20 cellular contexts compared by ENCODE assay signal in the genomic region with DNA sequence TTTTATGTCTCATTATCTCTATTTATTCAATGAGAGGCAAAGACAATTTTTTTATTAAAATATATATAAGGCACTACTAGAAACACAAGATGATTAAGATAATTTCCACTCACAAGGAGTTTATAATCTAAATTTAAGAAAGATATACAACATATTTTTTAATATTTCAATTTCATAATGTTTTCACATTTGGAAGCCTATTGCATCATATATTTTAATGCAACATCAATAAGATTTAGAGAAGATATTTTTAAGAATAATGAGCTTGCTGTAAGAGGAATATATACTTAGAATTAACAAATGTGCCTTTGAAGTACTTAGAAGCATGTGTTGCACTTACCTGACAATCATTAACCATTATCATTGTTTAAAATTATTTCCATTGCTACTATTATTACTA.
DNase-seq lines count a peak whose midpoint lies in the region; ATAC-seq, FAIRE-seq and TF ChIP-seq lines count a peak whose summit lies in the region.
"Had no signal": no experiment of that assay in that cellular context is flagged by ENCODE, and none has a peak within 500 bp of the region (broad histone marks: within the 10 kb centered on the region; RNA-seq: fewer than 3 reads in every experiment).

No MANE protein-coding gene starts in this region.

- CTCF ChIA-PET in HepG2 (lab: Yijun Ruan, JAX; ENCODE audit: low intra/inter-chr PET ratio, low total read pairs), result no interaction called here

- DNase-seq in HepG2 (ENCODE audit: low spot score), result no peak
- no peak for DNase-seq in right lobe of liver
- DNase-seq in kidney, result no peak
- DNase-seq in NCI-H2029 (lab: John Stamatoyannopoulos, UW), result no peak
- DNase-seq: AML-193; Caco-2; Calu3; CD4-positive, alpha-beta T cell; CD8-positive, alpha-beta T cell; DMS79 treated with DMSO at 0.1 percent for 48 hours; GDM1 had no signal

- TF ChIP-seq EP300 in HepG2 (IDR thresholded peaks at IDR 0.05; ENCODE audit: low read depth in 2 of 2, low read length in 2 of 2) (no peak), HepG2 (CRISPR knock-in tag; IDR thresholded peaks at IDR 0.05; ENCODE audit: borderline replicate concordance) (no peak)

- ATAC-seq in HepG2 (no peak), right lobe of liver (no peak), GM21381 (IDR thresholded peaks at IDR 0.05; ENCODE audit: unreplicated experiment) (no peak)
- ATAC-seq: A549; CD8-positive, alpha-beta T cell; GM12878 had no signal

- BruUV-seq in HepG2 (replicated peaks; lab: Mats Ljungman, UMichigan), result no TSS peak

- TF ChIP-seq RAD21 in HepG2 (CRISPR knock-in tag; IDR thresholded peaks at IDR 0.05), result no peak

- H4K20me1 ChIP-seq in HepG2 (ENCODE audit: insufficient read depth, low read length), result no peaks in the 10 kb centered on the region
- H4K20me1 ChIP-seq: BLaER1 treated with 17β-estradiol and CSF1 and Interleukin-3, amounts not matched to agents 10 nM and 100 nM had no signal

- no peak overlapping the region for H3K4me2 ChIP-seq in HepG2 (ENCODE audit: low read depth, low read length)
- H3K4me2 ChIP-seq: A549; BLaER1 treated with 17β-estradiol and CSF1 and Interleukin-3, amounts not matched to agents 10 nM and 100 nM had no signal

- H3K27ac ChIP-seq in HepG2 (ENCODE audit: extremely low read length, insufficient read depth, low read length), result no peak overlapping the region
- H3K27ac ChIP-seq in right lobe of liver, result no peak overlapping the region
- H3K27ac ChIP-seq in kidney (ENCODE audit: low read depth in 2 of 2, low read length in 2 of 2), result no peak overlapping the region
- H3K27ac ChIP-seq: 22Rv1; A549; BLaER1 treated with 17β-estradiol and CSF1 and Interleukin-3, amounts not matched to agents 10 nM and 100 nM; C4-2B had no signal

- H3K36me3 ChIP-seq in HepG2 (replicated peaks in 1 of 2; ENCODE audit: control insufficient read depth in 1 of 2, insufficient read depth in 2 of 2, low read length in 2 of 2) (no peaks in the 10 kb centered on the region), right lobe of liver (no peaks in the 10 kb centered on the region), kidney (ENCODE audit: control insufficient read depth in 1 of 2, insufficient read depth in 2 of 2, low read length in 2 of 2) (no peaks in the 10 kb centered on the region)
- H3K36me3 ChIP-seq: BLaER1 treated with 17β-estradiol and CSF1 and Interleukin-3, amounts not matched to agents 10 nM and 100 nM had no signal

- H2AFZ ChIP-seq in HepG2 (ENCODE audit: low read length), result no peak overlapping the region

- no peak overlapping the region for H3K4me3 ChIP-seq in HepG2 (replicated peaks in 1 of 3; ENCODE audit: insufficient read depth in 1 of 3, low read depth in 2 of 3, low read length in 3 of 3)
- no peak overlapping the region for H3K4me3 ChIP-seq in right lobe of liver
- no peak overlapping the region for H3K4me3 ChIP-seq in kidney (ENCODE audit: low read length in 2 of 2)
- H3K4me3 ChIP-seq: A549; BLaER1 treated with 17β-estradiol and CSF1 and Interleukin-3, amounts not matched to agents 10 nM and 100 nM; GM12878 had no signal

- FAIRE-seq in HepG2 (lab: Jason Lieb, UNC) (no peak), kidney (lab: Jason Lieb, UNC) (peak; percentile 46)
- FAIRE-seq: D721Med, GM12878, GM12892, GM18507 had no signal

- H3K9me3 ChIP-seq in HepG2 (ENCODE audit: low read length), result peaks cover 33% of the 10 kb centered on the region
- no peaks in the 10 kb centered on the region for H3K9me3 ChIP-seq in right lobe of liver
- peaks cover 0 to 6% of the 10 kb centered on the region in 2 donors for H3K9me3 ChIP-seq in kidney (ENCODE audit: control insufficient read depth in 1 of 2, low read length in 2 of 2)

- POLR2A ChIA-PET in HepG2 (lab: Yijun Ruan, JAX), result no interaction called here

- no peaks in the 10 kb centered on the region for H3K79me2 ChIP-seq in HepG2 (ENCODE audit: insufficient read depth, low read length)

- intact Hi-C loops in HepG2 (cut with micrococcal nuclease; ENCODE audit: unreplicated experiment) (no loop called here), right lobe of liver (cut with DNase I) (no loop called here), kidney (cut with DNase I) (no loop called here)

- H3K9ac ChIP-seq in HepG2 (ENCODE audit: insufficient read depth, low read depth, low read length) (no peak overlapping the region), kidney (ENCODE audit: low read length in 2 of 2) (no peak overlapping the region)
- H3K9ac ChIP-seq: BLaER1 treated with 17β-estradiol and CSF1 and Interleukin-3, amounts not matched to agents 10 nM and 100 nM had no signal

- in situ Hi-C loops in HepG2 (cut with HindIII; ENCODE audit: extremely low pct_ligation_motif_present, low pct_unique_long_range_greater_than_20kb), result no loop called here

- H3K4me1 ChIP-seq in HepG2 (ENCODE audit: insufficient read depth, low read length), result no peaks in the 10 kb centered on the region
- H3K4me1 ChIP-seq in right lobe of liver, result no peaks in the 10 kb centered on the region
- H3K4me1 ChIP-seq in kidney (ENCODE audit: control insufficient read depth in 1 of 2, insufficient read depth in 1 of 2, low read depth in 1 of 2, low read length in 2 of 2), result peaks cover 0 to 6% of the 10 kb centered on the region in 2 donors
- H3K4me1 ChIP-seq: BLaER1 treated with 17β-estradiol and CSF1 and Interleukin-3, amounts not matched to agents 10 nM and 100 nM; Caco-2 had no signal

- no peaks in the 10 kb centered on the region for H3K27me3 ChIP-seq in HepG2 (ENCODE audit: control insufficient read depth in 1 of 2, insufficient read depth in 2 of 2, low read length in 2 of 2)
- H3K27me3 ChIP-seq in right lobe of liver, result no peaks in the 10 kb centered on the region
- H3K27me3 ChIP-seq: BLaER1 treated with 17β-estradiol and CSF1 and Interleukin-3, amounts not matched to agents 10 nM and 100 nM had no signal

- TF ChIP-seq CTCF in HepG2 (CRISPR knock-in tag; IDR thresholded peaks at IDR 0.05) (no peak), right lobe of liver (IDR thresholded peaks at IDR 0.05) (no peak), kidney (IDR thresholded peaks at IDR 0.05; ENCODE audit: borderline replicate concordance, extremely low read depth, insufficient read depth) (no peak)

- TF ChIP-seq POLR2A in HepG2 (IDR thresholded peaks at IDR 0.05; ENCODE audit: insufficient read depth in 1 of 2, low read depth in 2 of 2, low read length in 2 of 2), result no peak
- TF ChIP-seq POLR2A in right lobe of liver (IDR thresholded peaks at IDR 0.05), result no peak

TF ChIP-seq in HepG2, 621 proteins besides CTCF, POLR2A, EP300 and RAD21:
- peak; percentile 55; the same call in 1 of the 2 replicates for TF ChIP-seq CEBPB (IDR thresholded peaks at IDR 0.05; ENCODE audit: borderline replicate concordance, low read depth, low read length)
- peak; percentile 70 for TF ChIP-seq ATF7 (IDR thresholded peaks at IDR 0.05)
- no peak for TF ChIP-seq ATF7 (CRISPR knock-in tag; IDR thresholded peaks at IDR 0.05)
- TF ChIP-seq, protein P1, sequence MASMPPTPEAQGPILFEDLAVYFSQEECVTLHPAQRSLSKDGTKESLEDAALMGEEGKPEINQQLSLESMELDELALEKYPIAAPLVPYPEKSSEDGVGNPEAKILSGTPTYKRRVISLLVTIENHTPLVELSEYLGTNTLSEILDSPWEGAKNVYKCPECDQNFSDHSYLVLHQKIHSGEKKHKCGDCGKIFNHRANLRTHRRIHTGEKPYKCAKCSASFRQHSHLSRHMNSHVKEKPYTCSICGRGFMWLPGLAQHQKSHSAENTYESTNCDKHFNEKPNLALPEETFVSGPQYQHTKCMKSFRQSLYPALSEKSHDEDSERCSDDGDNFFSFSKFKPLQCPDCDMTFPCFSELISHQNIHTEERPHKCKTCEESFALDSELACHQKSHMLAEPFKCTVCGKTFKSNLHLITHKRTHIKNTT (CRISPR knock-in tag; IDR thresholded peaks at IDR 0.05), result no peak
- no peak for TF ChIP-seq KLF9 (CRISPR knock-in tag; IDR thresholded peaks at IDR 0.05; ENCODE audit: low read depth)
